ENCODE assay signal across 11 cellular contexts in genomic region chr14:74569826-74570591, GRCh38. TPM values are rescaled to one million over a fixed set of nuclear protein-coding genes. Genes with fewer than 3 reads are reported as not detected.
DNase-seq lines count a peak whose midpoint lies in the region; ATAC-seq and TF ChIP-seq lines count a peak whose summit lies in the region.
"Had no signal": no experiment of that assay in that cellular context is flagged by ENCODE, and none has a peak within 500 bp of the region (broad histone marks: within the 10 kb centered on the region; RNA-seq: fewer than 3 reads in every experiment).

No MANE protein-coding gene starts in this region.

- H3K9me3 ChIP-seq in skeletal muscle tissue (ENCODE audit: control insufficient read depth in 3 of 3, low read length in 3 of 3): no peaks in the 10 kb centered on the region

- no peak overlapping the region for H3K4me3 ChIP-seq in skeletal muscle tissue (ENCODE audit: low read length in 3 of 3)

- in situ Hi-C loops in GM13977 (cut with MboI; ENCODE audit: low pct_unique_long_range_greater_than_20kb, low sequenced_read_pairs, unreplicated experiment): no loop called here

- no peak for ATAC-seq in left colon

- no peak overlapping the region for H3K9ac ChIP-seq in skeletal muscle tissue (ENCODE audit: low read depth in 1 of 3, low read length in 3 of 3)

- POLR2A ChIA-PET in RWPE1 (lab: Yijun Ruan, JAX; ENCODE audit: low non-redundant PET): interaction anchor here (0.9 kb wide), 1 partner anchor 20 kb away, joined by 4 read pairs; no protein-coding TSS in a partner anchor

- peaks cover 0 to 4% (median 0%) of the 10 kb centered on the region in 3 donors for H3K27me3 ChIP-seq in skeletal muscle tissue (ENCODE audit: control insufficient read depth in 3 of 3, insufficient read depth in 3 of 3, low read length in 3 of 3)

- DNase-seq in EL (peak; percentile 62), RWPE1 (ENCODE audit: low spot score) (peak; percentile 84), fibroblast of peridontal ligament (ENCODE audit: extremely low read depth) (peak; percentile 64), GM13977 (ENCODE audit: low spot score) (no peak), medulla oblongata (ENCODE audit: extremely low spot score) (no peak), left colon (no peak)
- no peak for DNase-seq in stimulated activated CD4-positive, alpha-beta T cell treated with anti-CD3 and anti-CD28 coated beads, Interleukin-2, amount 100 ng/mL, for 48 hours
- DNase-seq: activated CD8-positive, alpha-beta memory T cell treated with anti-CD3 and anti-CD28 coated beads, Interleukin-2, amount 50 U/mL, for 48 hours; NCI-H526; T-helper 1 cell had no signal

- peak overlapping the region; percentile 100 for H3K27ac ChIP-seq in RWPE1
- peak overlapping the region; percentile 47 for H3K27ac ChIP-seq in skeletal muscle tissue (ENCODE audit: low read depth, low read length)

- TF ChIP-seq CTCF in RWPE1 (conservative IDR thresholded peaks at IDR 0.05; ENCODE audit: low read depth) (no peak), GM13977 (IDR thresholded peaks at IDR 0.05; ENCODE audit: extremely low read depth, insufficient read depth, missing control alignments) (no peak)

- no peaks in the 10 kb centered on the region for H3K36me3 ChIP-seq in skeletal muscle tissue (ENCODE audit: control insufficient read depth in 3 of 3, insufficient read depth in 3 of 3, low read length in 3 of 3)

- CTCF ChIA-PET in RWPE1 (lab: Yijun Ruan, JAX): interaction anchor here (1.1 kb wide), 1 partner anchor 11 kb away, joined by 3 read pairs; no protein-coding TSS in a partner anchor

- intact Hi-C loops in left colon (cut with DNase I, micrococcal nuclease): no loop called here

- H3K4me1 ChIP-seq in skeletal muscle tissue (ENCODE audit: control insufficient read depth in 3 of 3, insufficient read depth in 3 of 3, low read length in 3 of 3): peaks cover 24 to 41% (median 33%) of the 10 kb centered on the region in 3 donors

RNA-seq across cellular contexts. Expression of gene LTBP2, which starts 42.0 kb away (rescaled TPM):
- 12.0 TPM for total RNA-seq in skeletal muscle tissue
- total RNA-seq in left colon: 1 to 10 TPM; 2.8 to 6.4 TPM

Comparison
In these comparisons a context has a peak if more than half of its experiments do, and no peak if none do; other contexts are left out.
1. DNase-seq: peak in EL (single experiment), RWPE1 (single experiment) and fibroblast of peridontal ligament (single experiment); none in GM13977 (single experiment), medulla oblongata (single experiment), stimulated activated CD4-positive, alpha-beta T cell treated with anti-CD3 and anti-CD28 coated beads, Interleukin-2, amount 100 ng/mL, for 48 hours (0 of 2) and left colon (0 of 2).